In genomic region chr2:55152475-55153422, GRCh38 we compare ENCODE assay signal across 17 cellular contexts.
DNase-seq lines count a peak whose midpoint lies in the region; ATAC-seq, FAIRE-seq and TF ChIP-seq lines count a peak whose summit lies in the region.
"Had no signal": no experiment of that assay in that cellular context is flagged by ENCODE, and none has a peak within 500 bp of the region (broad histone marks: within the 10 kb centered on the region; RNA-seq: fewer than 3 reads in every experiment).

No MANE protein-coding gene starts in this region.

- no TSS peak for BruUV-seq in K562 (replicated peaks; lab: Mats Ljungman, UMichigan)

- no peak overlapping the region for H3K27ac ChIP-seq in K562 (ENCODE audit: extremely low read depth, low read depth, low read length)
- no peak overlapping the region for H3K27ac ChIP-seq in mesenchymal stem cell (ENCODE audit: low read length, poor library complexity, severe bottlenecking)
- H3K27ac ChIP-seq in transverse colon: peak overlapping the region; percentile 45 to 72 (median 66)
- H3K27ac ChIP-seq in osteoblast (ENCODE audit: low read depth, low read length): no peak overlapping the region
- H3K27ac ChIP-seq: SJCRH30, VCaP had no signal

- no peak overlapping the region for H3K14ac ChIP-seq in mesenchymal stem cell (ENCODE audit: low read length in 2 of 2)

- WGBS in K562 (ENCODE audit: insufficient coverage, low coverage, missing lambda C conversion rate): 72% methylated on average over 14 of the region's 14 CpGs
- 84% methylated on average over 12 of the region's 14 CpGs for WGBS in mesenchymal stem cell
- WGBS in transverse colon (ENCODE audit: low coverage in 1 of 2), 2 donors: 78 to 90% methylated on average over 12 to 14 of the region's 14 CpGs

- no peaks in the 10 kb centered on the region for H3K36me3 ChIP-seq in K562 (ENCODE audit: control insufficient read depth, insufficient read depth, low read length)
- no peaks in the 10 kb centered on the region for H3K36me3 ChIP-seq in mesenchymal stem cell (ENCODE audit: control insufficient read depth in 1 of 2, insufficient read depth in 2 of 2, low read depth in 1 of 2, low read length in 2 of 2)
- no peaks in the 10 kb centered on the region for H3K36me3 ChIP-seq in transverse colon
- H3K36me3 ChIP-seq in osteoblast (ENCODE audit: insufficient read depth, low read length): no peaks in the 10 kb centered on the region
- H3K36me3 ChIP-seq: SJCRH30 had no signal

- no peak for TF ChIP-seq RAD21 in K562 (CRISPR knock-in tag; conservative IDR thresholded peaks at IDR 0.05 in 1 of 2, IDR thresholded peaks at IDR 0.05 in 1 of 2)

- no peak overlapping the region for H3K23ac ChIP-seq in mesenchymal stem cell (ENCODE audit: low read length in 2 of 2)

- H2AK5ac ChIP-seq in mesenchymal stem cell (ENCODE audit: low read length, severe bottlenecking): no peak overlapping the region

- FAIRE-seq in K562 (lab: Jason Lieb, UNC): no peak
- FAIRE-seq in frontal cortex (lab: Jason Lieb, UNC): no peak

- H3K9me3 ChIP-seq in K562 (replicated peaks; ENCODE audit: control insufficient read depth, insufficient read depth, low read depth, low read length) (no peaks in the 10 kb centered on the region), mesenchymal stem cell (ENCODE audit: control insufficient read depth, low read length) (no peaks in the 10 kb centered on the region), transverse colon (no peaks in the 10 kb centered on the region), osteoblast (ENCODE audit: low read depth, low read length) (no peaks in the 10 kb centered on the region)
- H3K9me3 ChIP-seq: SJCRH30 had no signal

- H4K20me1 ChIP-seq in K562 (replicated peaks; ENCODE audit: control insufficient read depth, insufficient read depth, low read length) (no peaks in the 10 kb centered on the region), osteoblast (ENCODE audit: insufficient read depth, low read length) (no peaks in the 10 kb centered on the region)

- peak overlapping the region; percentile 58 for H2AFZ ChIP-seq in K562 (ENCODE audit: low read depth, low read length)
- H2AFZ ChIP-seq in mesenchymal stem cell (ENCODE audit: low read depth, low read length): no peak overlapping the region
- no peak overlapping the region for H2AFZ ChIP-seq in osteoblast (ENCODE audit: low read length)

- H3K9me1 ChIP-seq in K562 (ENCODE audit: control insufficient read depth, insufficient read depth, low read length): no peaks in the 10 kb centered on the region

- no peak overlapping the region for H2BK120ac ChIP-seq in mesenchymal stem cell (ENCODE audit: low read depth, low read length)

- H3K9ac ChIP-seq in K562 (ENCODE audit: insufficient read depth in 1 of 2, low read depth in 2 of 2, low read length in 2 of 2) (no peak overlapping the region), mesenchymal stem cell (ENCODE audit: low read length) (no peak overlapping the region)

- no peak for TF ChIP-seq POLR2A in K562 (conservative IDR thresholded peaks at IDR 0.05)
- no peak for TF ChIP-seq POLR2A in transverse colon (IDR thresholded peaks at IDR 0.05)

- DNase-seq in NOMO-1 treated with DMSO at 0.1 percent for 48 hours (lab: John Stamatoyannopoulos, UW; ENCODE audit: unreplicated experiment) (peak; percentile 49), NOMO-1 treated with dmso at 0.1 percent for 144 hours (lab: John Stamatoyannopoulos, UW; ENCODE audit: unreplicated experiment) (no peak), K562 (ENCODE audit: extremely low read depth in 1 of 4, low spot score in 3 of 4) (no peak), mesenchymal stem cell (peak; percentile 39), transverse colon (no peak), SW 1271 (lab: John Stamatoyannopoulos, UW) (no peak), frontal cortex (ENCODE audit: low spot score in 2 of 2) (no peak), osteoblast (ENCODE audit: insufficient read length, low spot score, missing footprints) (no peak)
- DNase-seq: 8988T; activated CD8-positive, alpha-beta memory T cell treated with anti-CD3 and anti-CD28 coated beads, Interleukin-2, amount 50 U/mL, for 48 hours; Calu3; immature natural killer cell; right cardiac atrium; SJCRH30; stimulated activated naive CD8-positive, alpha-beta T cell treated with anti-CD3 and anti-CD28 coated beads, Interleukin-15, amount 100 ng/mL, for 72 hours had no signal

- H2BK15ac ChIP-seq in mesenchymal stem cell (ENCODE audit: low read depth, poor library complexity, severe bottlenecking): no peak overlapping the region

- H3K27me3 ChIP-seq in K562 (ENCODE audit: control insufficient read depth in 2 of 2, insufficient read depth in 2 of 2, low read length in 2 of 2) (no peaks in the 10 kb centered on the region), mesenchymal stem cell (ENCODE audit: control insufficient read depth in 1 of 2, insufficient read depth in 1 of 2, low read length in 2 of 2) (no peaks in the 10 kb centered on the region), transverse colon (no peaks in the 10 kb centered on the region), osteoblast (ENCODE audit: insufficient read depth, low read length) (no peaks in the 10 kb centered on the region)
- H3K27me3 ChIP-seq: foreskin keratinocyte, SJCRH30 had no signal

- intact Hi-C loops in K562 (cut with micrococcal nuclease) (no loop called here), transverse colon (cut with DNase I; ENCODE audit: low total_unique reads) (no loop called here)

- no peak for ATAC-seq in K562
- ATAC-seq: right cardiac atrium; stimulated activated naive CD8-positive, alpha-beta T cell treated with anti-CD3 and anti-CD28 coated beads, Interleukin-15, amount 100 ng/mL, for 72 hours had no signal

- POLR2A ChIA-PET in K562 (lab: Yijun Ruan, JAX): interaction anchor here (0.9 to 1.1 kb wide), 4 partner anchors 10 to 107 kb away, joined by 3 to 4 read pairs (median 4); no protein-coding TSS in a partner anchor

- TF ChIP-seq EP300 in K562 (IDR thresholded peaks at IDR 0.05; ENCODE audit: low read length): no peak
- no peak for TF ChIP-seq EP300 in transverse colon (IDR thresholded peaks at IDR 0.05; ENCODE audit: low read depth)

- H3K4me1 ChIP-seq in K562 (replicated peaks in 1 of 2; ENCODE audit: control insufficient read depth in 2 of 2, insufficient read depth in 2 of 2, low read length in 2 of 2) (peaks cover 7 to 21% of the 10 kb centered on the region in 2 experiments), mesenchymal stem cell (ENCODE audit: control insufficient read depth, insufficient read depth, low read depth, low read length) (peaks cover 7% of the 10 kb centered on the region), transverse colon (peaks cover 42 to 69% (median 52%) of the 10 kb centered on the region in 4 donors), osteoblast (ENCODE audit: insufficient read depth, low read length) (peaks cover 52% of the 10 kb centered on the region)

- H3K4me2 ChIP-seq in K562 (ENCODE audit: insufficient read depth, low read length): no peak overlapping the region
- H3K4me2 ChIP-seq in mesenchymal stem cell (ENCODE audit: low read length, poor library complexity, severe bottlenecking): no peak overlapping the region
- no peak overlapping the region for H3K4me2 ChIP-seq in osteoblast (ENCODE audit: insufficient read depth, low read length)

- H3K4me3 ChIP-seq in K562: no peak overlapping the region
- no peak overlapping the region for H3K4me3 ChIP-seq in mesenchymal stem cell (ENCODE audit: insufficient read depth in 1 of 2, low read depth in 1 of 2, low read length in 2 of 2)
- H3K4me3 ChIP-seq in transverse colon: no peak overlapping the region
- H3K4me3 ChIP-seq in osteoblast (ENCODE audit: insufficient read depth, low read length): no peak overlapping the region
- H3K4me3 ChIP-seq: SJCRH30 had no signal

- H4K8ac ChIP-seq in mesenchymal stem cell (ENCODE audit: low read length): no peak overlapping the region

- H3K18ac ChIP-seq in mesenchymal stem cell (ENCODE audit: low read depth in 1 of 2, low read length in 2 of 2): no peak overlapping the region

- CTCF ChIA-PET in K562 (lab: Yijun Ruan, JAX; ENCODE audit: low intra/inter-chr PET ratio): no interaction called here

- TF ChIP-seq CTCF in K562 (IDR thresholded peaks at IDR 0.05 in 2 of 3, conservative IDR thresholded peaks at IDR 0.05 in 1 of 3; ENCODE audit: insufficient read depth in 2 of 3, low read depth in 1 of 3, low read length in 3 of 3) (no peak), transverse colon (IDR thresholded peaks at IDR 0.05) (no peak), osteoblast (IDR thresholded peaks at IDR 0.05; ENCODE audit: extremely low read depth, low read depth, low read length) (no peak)

- H2BK5ac ChIP-seq in mesenchymal stem cell (ENCODE audit: low read depth, low read length, poor library complexity, severe bottlenecking): no peak overlapping the region

- H4K91ac ChIP-seq in mesenchymal stem cell (ENCODE audit: low read length): no peak overlapping the region

- peak overlapping the region; percentile 2 to 51 for H2BK12ac ChIP-seq in mesenchymal stem cell (ENCODE audit: low read length in 2 of 2)

- H3K79me1 ChIP-seq in mesenchymal stem cell (replicated peaks; ENCODE audit: low read length, poor library complexity, severe bottlenecking): peaks cover 3% of the 10 kb centered on the region

- H3K79me2 ChIP-seq in K562 (ENCODE audit: control insufficient read depth, insufficient read depth, low read length) (no peaks in the 10 kb centered on the region), osteoblast (ENCODE audit: insufficient read depth, low read length) (no peaks in the 10 kb centered on the region)

- in situ Hi-C loops in K562 (cut with MboI) (no loop called here), transverse colon (cut with MboI; ENCODE audit: low pct_ligation_motif_present in 1 of 4, low pct_unique_long_range_greater_than_20kb in 1 of 4, low sequenced_read_pairs in 3 of 4) (loop anchor here in 3 of 4 donors (25.0 kb wide), 3 partner anchors 115 to 440 kb away; partner anchors contain the start of gene EML6 (in 1 of the 3))

- H3K4ac ChIP-seq in mesenchymal stem cell (ENCODE audit: low read depth in 1 of 2, low read length in 2 of 2): peak overlapping the region in 1 of 2 experiments; percentile 20

TF ChIP-seq in K562, 482 proteins besides CTCF, POLR2A, EP300 and RAD21 (continues in another document):
- no peak for TF ChIP-seq BRF2 (IDR thresholded peaks at IDR 0.05; ENCODE audit: borderline replicate concordance, insufficient read depth, insufficient read length)

Comparison
In these comparisons a context has a peak if more than half of its experiments do, and no peak if none do; other contexts are left out.
1. DNase-seq: peak in NOMO-1 treated with DMSO at 0.1 percent for 48 hours (single experiment) and mesenchymal stem cell (single experiment); none in NOMO-1 treated with dmso at 0.1 percent for 144 hours (single experiment), K562 (0 of 4), transverse colon (single experiment), SW 1271 (0 of 2), frontal cortex (0 of 2) and osteoblast (single experiment).
2. H3K27ac ChIP-seq: peak in transverse colon (4 of 4); none in K562 (single experiment), mesenchymal stem cell (single experiment) and osteoblast (single experiment).